ENCODE assay signal across 1 cellular context in genomic region chr1:8523641-8524206, GRCh38.
TF ChIP-seq lines count a peak whose summit lies in the region.

No MANE protein-coding gene starts in this region.

TF ChIP-seq in GM23338, 12 proteins besides CTCF, POLR2A, EP300 and RAD21 (continued from another document):
- TF ChIP-seq ZNF462 (CRISPR knock-in tag; IDR thresholded peaks at IDR 0.05), result no peak
- TF ChIP-seq EZH2 (IDR thresholded peaks at IDR 0.05; ENCODE audit: low read depth, unreplicated experiment), result no peak
- TF ChIP-seq JUNB (IDR thresholded peaks at IDR 0.05; ENCODE audit: unreplicated experiment), result no peak
- no peak for TF ChIP-seq CREB1 (CRISPR knock-in tag; IDR thresholded peaks at IDR 0.05; ENCODE audit: low read depth)
- TF ChIP-seq POLR2AphosphoS5 (IDR thresholded peaks at IDR 0.05; ENCODE audit: low read depth), result no peak
- TF ChIP-seq EZH2phosphoT487 (IDR thresholded peaks at IDR 0.05; ENCODE audit: unreplicated experiment), result no peak
- no peak for TF ChIP-seq REST (IDR thresholded peaks at IDR 0.05; ENCODE audit: unreplicated experiment)
- no peak for TF ChIP-seq NANOG (IDR thresholded peaks at IDR 0.05; ENCODE audit: borderline replicate concordance)
- no peak for TF ChIP-seq STAT1 (IDR thresholded peaks at IDR 0.05; ENCODE audit: unreplicated experiment)
- no peak for TF ChIP-seq ZNF331 (CRISPR knock-in tag; IDR thresholded peaks at IDR 0.05; ENCODE audit: low read depth)
- no peak for TF ChIP-seq ZNF114 (CRISPR knock-in tag; IDR thresholded peaks at IDR 0.05)
